In the genomic region with DNA sequence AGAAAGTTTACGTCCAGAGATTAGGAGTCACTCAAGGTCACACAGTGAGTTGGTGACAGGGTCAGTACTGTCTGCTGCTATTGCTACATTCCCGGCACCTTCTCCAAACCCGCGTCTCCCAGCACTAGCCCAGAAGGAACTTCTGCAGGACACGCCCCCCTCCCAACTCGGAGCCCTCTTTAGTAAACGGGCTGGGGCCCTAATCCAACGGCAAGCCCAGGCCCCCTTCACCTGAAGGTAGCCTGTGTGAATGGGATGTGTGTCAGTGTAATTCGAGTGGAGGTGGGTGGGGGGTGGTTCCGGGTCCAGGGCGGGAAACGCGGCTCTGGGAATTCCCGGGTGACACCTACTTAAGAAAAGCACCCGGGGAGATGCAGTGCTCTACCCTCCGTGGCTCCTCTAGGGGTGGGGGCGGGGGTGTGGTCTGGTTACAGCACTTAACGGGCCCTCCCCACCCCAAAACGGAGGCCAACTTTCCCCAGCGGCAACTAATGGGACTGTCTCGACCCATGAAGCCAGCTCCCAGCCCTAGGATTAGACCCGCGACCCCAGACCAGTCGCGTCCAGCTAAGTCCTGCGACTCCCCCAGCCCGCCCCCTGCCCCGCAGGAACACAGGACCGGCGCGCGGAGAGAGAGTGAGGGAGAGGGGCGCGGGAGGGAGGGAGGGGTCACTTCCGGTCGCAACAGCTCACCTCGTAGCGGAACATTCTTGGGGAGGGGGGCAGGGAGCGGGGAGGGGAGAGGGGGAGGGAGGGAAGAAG, we compare ENCODE assay signal across 8 cellular contexts. TPM values are rescaled to one million over a fixed set of nuclear protein-coding genes. Genes with fewer than 3 reads are reported as not detected.
DNase-seq lines count a peak whose midpoint lies in the region; ATAC-seq and TF ChIP-seq lines count a peak whose summit lies in the region.

No MANE protein-coding gene starts in this region.

- H3K36me3 ChIP-seq in fibroblast of lung (ENCODE audit: control insufficient read depth, insufficient read depth, low read length) = peaks cover 5% of the 10 kb centered on the region
- peaks cover 3% of the 10 kb centered on the region for H3K36me3 ChIP-seq in neural cell (ENCODE audit: insufficient read depth, low read length)
- peaks cover 3 to 10% of the 10 kb centered on the region in 2 donors for H3K36me3 ChIP-seq in stomach smooth muscle (ENCODE audit: control insufficient read depth in 2 of 2, insufficient read depth in 2 of 2, low read length in 2 of 2)

- no peaks in the 10 kb centered on the region for H3K9me3 ChIP-seq in fibroblast of lung (ENCODE audit: control insufficient read depth, insufficient read depth, low read depth, low read length)
- H3K9me3 ChIP-seq in neural cell (ENCODE audit: low read length) = no peaks in the 10 kb centered on the region
- H3K9me3 ChIP-seq in stomach smooth muscle (ENCODE audit: control insufficient read depth in 2 of 2, low read length in 2 of 2) = no peaks in the 10 kb centered on the region

- peaks cover 51% of the 10 kb centered on the region for H3K4me1 Mint-ChIP-seq in activated T-cell treated with anti-CD3 and anti-CD28 coated beads, Interleukin-2, amount 50 U/mL, for 24 hours (ENCODE audit: low read depth)

- H3K4me2 ChIP-seq in fibroblast of lung (ENCODE audit: extremely low read depth, insufficient read depth, low read length) (peak overlapping the region; percentile 78), neural cell (ENCODE audit: low read length) (peak overlapping the region; percentile 93)

- no peaks in the 10 kb centered on the region for H3K4me1 ChIP-seq in fibroblast of lung (ENCODE audit: control insufficient read depth, extremely low read depth, insufficient read depth, low read length)
- peaks cover 12% of the 10 kb centered on the region for H3K4me1 ChIP-seq in stomach smooth muscle (ENCODE audit: control insufficient read depth, insufficient read depth, low read length)

- H3K27me3 Mint-ChIP-seq in activated T-cell treated with anti-CD3 and anti-CD28 coated beads, Interleukin-2, amount 50 U/mL, for 24 hours = no peaks in the 10 kb centered on the region

- no peak for TF ChIP-seq RAD21 in neural cell (conservative IDR thresholded peaks at IDR 0.05)

- H3K9me3 Mint-ChIP-seq in activated T-cell treated with anti-CD3 and anti-CD28 coated beads, Interleukin-2, amount 50 U/mL, for 24 hours = no peaks in the 10 kb centered on the region

- H3K4me3 ChIP-seq in fibroblast of lung (replicated peaks in 1 of 4; ENCODE audit: control extremely low read depth in 1 of 4, insufficient read depth in 1 of 4, low read depth in 3 of 4, low read length in 4 of 4) = peak overlapping the region; percentile 22 to 84 (median 58)
- H3K4me3 ChIP-seq in neural cell (ENCODE audit: low read length) = peak overlapping the region; percentile 93
- peak overlapping the region; percentile 89 to 91 for H3K4me3 ChIP-seq in stomach smooth muscle (ENCODE audit: low read length in 2 of 2)

- DNase-seq in NCI-H524 (lab: John Stamatoyannopoulos, UW) (peak; percentile 50 to 57), NCI-H524 treated with DMSO at 0.1 percent for 48 hours (lab: John Stamatoyannopoulos, UW) (no peak), NCI-H69 (lab: John Stamatoyannopoulos, UW) (peak; percentile 78), fibroblast of lung (ENCODE audit: low read depth in 2 of 2) (peak; percentile 39 to 46)
- peak; percentile 79 for DNase-seq in activated T-cell treated with anti-CD3 and anti-CD28 coated beads, Interleukin-2, amount 50 U/mL, for 24 hours

- H3F3A ChIP-seq in neural cell (ENCODE audit: insufficient read depth, low read length, poor library complexity, severe bottlenecking) = peaks cover 7% of the 10 kb centered on the region

- peaks cover 33% of the 10 kb centered on the region for H3K79me2 ChIP-seq in fibroblast of lung (ENCODE audit: control insufficient read depth, insufficient read depth, low read length)
- H3K79me2 ChIP-seq in neural cell (replicated peaks; ENCODE audit: insufficient read depth, low read length) = peaks cover 8% of the 10 kb centered on the region

- H3K9ac ChIP-seq in fibroblast of lung (ENCODE audit: insufficient read depth, low read length) (peak overlapping the region; percentile 84), neural cell (ENCODE audit: low read length) (peak overlapping the region; percentile 73), stomach smooth muscle (ENCODE audit: low read length in 2 of 2) (peak overlapping the region; percentile 65 to 91)

- H3K36me3 Mint-ChIP-seq in activated T-cell treated with anti-CD3 and anti-CD28 coated beads, Interleukin-2, amount 50 U/mL, for 24 hours (ENCODE audit: low read depth) = peaks cover 53% of the 10 kb centered on the region

- no peak for TF ChIP-seq EP300 in neural cell (conservative IDR thresholded peaks at IDR 0.05; ENCODE audit: poor library complexity, severe bottlenecking)

- peak; percentile 16 for ATAC-seq in HG02840 (IDR thresholded peaks at IDR 0.05; ENCODE audit: low FRiP score, unreplicated experiment)

- H3K27me3 ChIP-seq in fibroblast of lung (ENCODE audit: control insufficient read depth, insufficient read depth, low read length) (no peaks in the 10 kb centered on the region), neural cell (ENCODE audit: insufficient read depth, low read depth, low read length) (no peaks in the 10 kb centered on the region), stomach smooth muscle (ENCODE audit: control insufficient read depth in 1 of 2, insufficient read depth in 2 of 2, low read length in 2 of 2) (no peaks in the 10 kb centered on the region)

- TF ChIP-seq CTCF in fibroblast of lung (conservative IDR thresholded peaks at IDR 0.05 in 1 of 2, IDR thresholded peaks at IDR 0.05 in 1 of 2; ENCODE audit: low read depth in 1 of 2, low read length in 2 of 2) (peak; percentile 6 to 21), neural cell (IDR thresholded peaks at IDR 0.05; ENCODE audit: poor library complexity, severe bottlenecking) (no peak)

- H2AFZ ChIP-seq in fibroblast of lung (ENCODE audit: low read length) (no peak overlapping the region), neural cell (ENCODE audit: low read depth, low read length) (peak overlapping the region; percentile 73)

- H4K20me1 ChIP-seq in fibroblast of lung (ENCODE audit: control insufficient read depth, extremely low read depth, insufficient read depth, low read length) = no peaks in the 10 kb centered on the region
- H4K20me1 ChIP-seq in neural cell (ENCODE audit: insufficient read depth) = no peaks in the 10 kb centered on the region

- peak overlapping the region; percentile 91 for H3K4me3 Mint-ChIP-seq in activated T-cell treated with anti-CD3 and anti-CD28 coated beads, Interleukin-2, amount 50 U/mL, for 24 hours

- peak overlapping the region; percentile 90 for H3K27ac ChIP-seq in fibroblast of lung (ENCODE audit: insufficient read depth, low read length)
- no peak overlapping the region for H3K27ac ChIP-seq in neural cell (ENCODE audit: low read length)
- peak overlapping the region; percentile 13 for H3K27ac ChIP-seq in stomach smooth muscle (ENCODE audit: low read length)

- no peaks in the 10 kb centered on the region for H3K9me2 ChIP-seq in neural cell (ENCODE audit: insufficient read depth, low read length)

- H3K27ac Mint-ChIP-seq in activated T-cell treated with anti-CD3 and anti-CD28 coated beads, Interleukin-2, amount 50 U/mL, for 24 hours = peak overlapping the region; percentile 96

TF ChIP-seq in neural cell, 6 proteins besides CTCF, POLR2A, EP300 and RAD21 (continues in another document):
- TF ChIP-seq, protein P1, sequence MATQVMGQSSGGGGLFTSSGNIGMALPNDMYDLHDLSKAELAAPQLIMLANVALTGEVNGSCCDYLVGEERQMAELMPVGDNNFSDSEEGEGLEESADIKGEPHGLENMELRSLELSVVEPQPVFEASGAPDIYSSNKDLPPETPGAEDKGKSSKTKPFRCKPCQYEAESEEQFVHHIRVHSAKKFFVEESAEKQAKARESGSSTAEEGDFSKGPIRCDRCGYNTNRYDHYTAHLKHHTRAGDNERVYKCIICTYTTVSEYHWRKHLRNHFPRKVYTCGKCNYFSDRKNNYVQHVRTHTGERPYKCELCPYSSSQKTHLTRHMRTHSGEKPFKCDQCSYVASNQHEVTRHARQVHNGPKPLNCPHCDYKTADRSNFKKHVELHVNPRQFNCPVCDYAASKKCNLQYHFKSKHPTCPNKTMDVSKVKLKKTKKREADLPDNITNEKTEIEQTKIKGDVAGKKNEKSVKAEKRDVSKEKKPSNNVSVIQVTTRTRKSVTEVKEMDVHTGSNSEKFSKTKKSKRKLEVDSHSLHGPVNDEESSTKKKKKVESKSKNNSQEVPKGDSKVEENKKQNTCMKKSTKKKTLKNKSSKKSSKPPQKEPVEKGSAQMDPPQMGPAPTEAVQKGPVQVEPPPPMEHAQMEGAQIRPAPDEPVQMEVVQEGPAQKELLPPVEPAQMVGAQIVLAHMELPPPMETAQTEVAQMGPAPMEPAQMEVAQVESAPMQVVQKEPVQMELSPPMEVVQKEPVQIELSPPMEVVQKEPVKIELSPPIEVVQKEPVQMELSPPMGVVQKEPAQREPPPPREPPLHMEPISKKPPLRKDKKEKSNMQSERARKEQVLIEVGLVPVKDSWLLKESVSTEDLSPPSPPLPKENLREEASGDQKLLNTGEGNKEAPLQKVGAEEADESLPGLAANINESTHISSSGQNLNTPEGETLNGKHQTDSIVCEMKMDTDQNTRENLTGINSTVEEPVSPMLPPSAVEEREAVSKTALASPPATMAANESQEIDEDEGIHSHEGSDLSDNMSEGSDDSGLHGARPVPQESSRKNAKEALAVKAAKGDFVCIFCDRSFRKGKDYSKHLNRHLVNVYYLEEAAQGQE (IDR thresholded peaks at IDR 0.05; ENCODE audit: borderline replicate concordance) = no peak
- TF ChIP-seq EZH2 (IDR thresholded peaks at IDR 0.05; ENCODE audit: borderline replicate concordance, insufficient read depth, low read length, poor library complexity, severe bottlenecking) (no peak), TAF1 (IDR thresholded peaks at IDR 0.05; ENCODE audit: low read depth) (no peak), POLR2AphosphoS5 (IDR thresholded peaks at IDR 0.05) (no peak), SMC3 (conservative IDR thresholded peaks at IDR 0.05; ENCODE audit: poor library complexity) (no peak)

RNA-seq across cellular contexts. Expression of gene PATL1, which starts 0.5 kb away (rescaled TPM):
- total RNA-seq in fibroblast of lung = 8.2 and 11.6 TPM in 2 replicates
- 66.4 and 68.1 TPM in 2 replicates for polyA plus RNA-seq in fibroblast of lung
- 31.5 and 31.8 TPM in 2 replicates for polyA plus RNA-seq in fibroblast of lung (2012)
- 36.2 and 43.5 TPM in 2 replicates for polyA minus RNA-seq in fibroblast of lung (ENCODE audit: low replicate concordance)
- polyA plus RNA-seq in neural cell = 3.2 and 3.4 TPM in 2 replicates
- polyA minus RNA-seq in neural cell = 5.8 and 8.0 TPM in 2 replicates

RNA-seq across cellular contexts. Expression of gene OR10V1, which starts 45.3 kb away (rescaled TPM):
- total RNA-seq in fibroblast of lung = not detected in 2 replicates
- polyA plus RNA-seq in fibroblast of lung (not detected in 2 replicates), neural cell (not detected in 2 replicates)
- not detected in 2 replicates for polyA plus RNA-seq in fibroblast of lung (2012)
- polyA minus RNA-seq in fibroblast of lung (ENCODE audit: low replicate concordance) (2.9 TPM in 1 of 2 replicates, not detected in the other), neural cell (not detected in 2 replicates)

RNA-seq across cellular contexts. Expression of gene OSBP, which starts 52.8 kb away (rescaled TPM):
- 29.5 and 44.1 TPM in 2 replicates for total RNA-seq in fibroblast of lung
- polyA plus RNA-seq in fibroblast of lung (32.4 and 34.0 TPM in 2 replicates), neural cell (24.4 and 25.7 TPM in 2 replicates)
- 27.5 and 29.6 TPM in 2 replicates for polyA plus RNA-seq in fibroblast of lung (2012)
- polyA minus RNA-seq in fibroblast of lung (ENCODE audit: low replicate concordance) (31.3 and 38.8 TPM in 2 replicates), neural cell (51.9 and 57.3 TPM in 2 replicates)
